In genomic region chr15:74710349-74711094, GRCh38 we compare ENCODE assay signal across 18 cellular contexts. TPM values are rescaled to one million over a fixed set of nuclear protein-coding genes. Genes with fewer than 3 reads are reported as not detected.
A peak's percentile ranks its signal among the peaks of the same experiment; 100 is the strongest.
DNase-seq lines count a peak whose midpoint lies in the region; ATAC-seq and TF ChIP-seq lines count a peak whose summit lies in the region.
"Had no signal": no experiment of that assay in that cellular context is flagged by ENCODE, and none has a peak within 500 bp of the region (broad histone marks: within the 10 kb centered on the region; RNA-seq: fewer than 3 reads in every experiment).

No MANE protein-coding gene starts in this region.

- H3K9me3 ChIP-seq in OCI-LY3 (ENCODE audit: insufficient read depth, low read length) (no peaks in the 10 kb centered on the region), lower lobe of right lung (no peaks in the 10 kb centered on the region)
- no peaks in the 10 kb centered on the region for H3K9me3 ChIP-seq in CD4-positive, alpha-beta T cell (ENCODE audit: control insufficient read depth, low read length)

- H3K27ac Mint-ChIP-seq in activated CD4-positive, alpha-beta T cell treated with anti-CD3 and anti-CD28 coated beads, Interleukin-2, amount 10 ng/mL, durations not matched to agents 7 days and 5 days, result peak overlapping the region; percentile 0
- H3K27ac Mint-ChIP-seq in activated CD4-positive, alpha-beta T cell treated with anti-CD3 and anti-CD28 coated beads, Interleukin-2, amount 10 ng/mL, durations not matched to agents 24 days and 14 days, result no peak overlapping the region
- H3K27ac Mint-ChIP-seq in CD4-positive, alpha-beta T cell, result no peak overlapping the region

- H3K27me3 ChIP-seq in OCI-LY3 (ENCODE audit: low read depth, low read length) (peaks cover 16% of the 10 kb centered on the region), lower lobe of right lung (ENCODE audit: low read depth) (no peaks in the 10 kb centered on the region)
- H3K27me3 ChIP-seq in CD4-positive, alpha-beta T cell (ENCODE audit: control insufficient read depth, insufficient read depth, low read length), result no peaks in the 10 kb centered on the region

- no peak for DNase-seq in activated CD4-positive, alpha-beta T cell treated with anti-CD3 and anti-CD28 coated beads, Interleukin-2, amount 10 ng/mL, durations not matched to agents 7 days and 5 days
- no peak for DNase-seq in activated CD4-positive, alpha-beta T cell treated with anti-CD3 and anti-CD28 coated beads, Interleukin-2, amount 10 ng/mL, durations not matched to agents 24 days and 14 days
- DNase-seq in AML-193 (lab: John Stamatoyannopoulos, UW), result peak; percentile 14 to 22
- DNase-seq in lower lobe of right lung, result no peak
- no peak for DNase-seq in NCI-H82 treated with DMSO at 0.1 percent for 48 hours (lab: John Stamatoyannopoulos, UW; ENCODE audit: unreplicated experiment)
- no peak for DNase-seq in CD4-positive, alpha-beta T cell
- DNase-seq: NCI-H1092 treated with DMSO at 0.1 percent for 48 hours, NCI-H146, NCI-H2081, NCI-H2171 treated with DMSO at 0.1 percent for 48 hours, NCI-H446, NCI-H69 had no signal

- no peak for ATAC-seq in lower lobe of right lung
- no peak for ATAC-seq in CD4-positive, alpha-beta T cell (ENCODE audit: poor library complexity)
- no peak for ATAC-seq in GM21717 (IDR thresholded peaks at IDR 0.05; ENCODE audit: unreplicated experiment)
- ATAC-seq: Right ventricle myocardium inferior had no signal

- H3K4me1 ChIP-seq in OCI-LY3 (ENCODE audit: low read length), result no peaks in the 10 kb centered on the region
- H3K4me1 ChIP-seq in lower lobe of right lung, result no peaks in the 10 kb centered on the region

- H3K79me2 ChIP-seq in OCI-LY3 (ENCODE audit: low read length), result no peaks in the 10 kb centered on the region

- intact Hi-C loops in activated CD4-positive, alpha-beta T cell treated with anti-CD3 and anti-CD28 coated beads, Interleukin-2, amount 10 ng/mL, durations not matched to agents 24 days and 14 days (cut with micrococcal nuclease), result no loop called here
- intact Hi-C loops in lower lobe of right lung (cut with DNase I), result no loop called here
- intact Hi-C loops in CD4-positive, alpha-beta T cell (cut with DNase I, micrococcal nuclease), result no loop called here

- no peaks in the 10 kb centered on the region for H4K20me1 ChIP-seq in OCI-LY3 (ENCODE audit: insufficient read depth, low read length)

- POLR2A ChIA-PET in activated CD4-positive, alpha-beta T cell treated with anti-CD3 and anti-CD28 coated beads, Interleukin-2, amount 10 ng/mL, durations not matched to agents 7 days and 5 days (lab: Charles Lee), result no interaction called here
- POLR2A ChIA-PET in CD4-positive, alpha-beta T cell (lab: Charles Lee), result no interaction called here

- H2AFZ ChIP-seq in OCI-LY3 (ENCODE audit: low read depth, low read length), result 0 out of 2 replicates have a peak overlapping the region, but pooled peaks have one; percentile 9

- peaks cover 7% of the 10 kb centered on the region for H3K4me1 Mint-ChIP-seq in activated CD4-positive, alpha-beta T cell treated with anti-CD3 and anti-CD28 coated beads, Interleukin-2, amount 10 ng/mL, durations not matched to agents 7 days and 5 days
- peaks cover 6% of the 10 kb centered on the region for H3K4me1 Mint-ChIP-seq in activated CD4-positive, alpha-beta T cell treated with anti-CD3 and anti-CD28 coated beads, Interleukin-2, amount 10 ng/mL, durations not matched to agents 24 days and 14 days
- H3K4me1 Mint-ChIP-seq in CD4-positive, alpha-beta T cell (ENCODE audit: low read depth), result no peaks in the 10 kb centered on the region

- no peak overlapping the region for H3K27ac ChIP-seq in OCI-LY3 (ENCODE audit: low read length)
- H3K27ac ChIP-seq in lower lobe of right lung, result peak overlapping the region; percentile 8
- H3K27ac ChIP-seq in CD4-positive, alpha-beta T cell (ENCODE audit: low read depth, low read length), result no peak overlapping the region
- H3K27ac ChIP-seq: 22Rv1 had no signal

- TF ChIP-seq CTCF in OCI-LY3 (IDR thresholded peaks at IDR 0.05; ENCODE audit: low read depth, low read length), result no peak
- no peak for TF ChIP-seq CTCF in lower lobe of right lung (IDR thresholded peaks at IDR 0.05)
- no peak for TF ChIP-seq CTCF in CD4-positive, alpha-beta T cell (IDR thresholded peaks at IDR 0.05)

- no peaks in the 10 kb centered on the region for H3K36me3 Mint-ChIP-seq in activated CD4-positive, alpha-beta T cell treated with anti-CD3 and anti-CD28 coated beads, Interleukin-2, amount 10 ng/mL, durations not matched to agents 7 days and 5 days (ENCODE audit: low read depth)
- no peaks in the 10 kb centered on the region for H3K36me3 Mint-ChIP-seq in activated CD4-positive, alpha-beta T cell treated with anti-CD3 and anti-CD28 coated beads, Interleukin-2, amount 10 ng/mL, durations not matched to agents 24 days and 14 days (ENCODE audit: low read depth)
- no peaks in the 10 kb centered on the region for H3K36me3 Mint-ChIP-seq in CD4-positive, alpha-beta T cell (ENCODE audit: low read depth)

- H3K4me3 ChIP-seq in OCI-LY3 (ENCODE audit: low read length) (no peak overlapping the region), lower lobe of right lung (no peak overlapping the region)

- no peak overlapping the region for H3K4me3 Mint-ChIP-seq in activated CD4-positive, alpha-beta T cell treated with anti-CD3 and anti-CD28 coated beads, Interleukin-2, amount 10 ng/mL, durations not matched to agents 7 days and 5 days
- H3K4me3 Mint-ChIP-seq in activated CD4-positive, alpha-beta T cell treated with anti-CD3 and anti-CD28 coated beads, Interleukin-2, amount 10 ng/mL, durations not matched to agents 24 days and 14 days, result no peak overlapping the region
- no peak overlapping the region for H3K4me3 Mint-ChIP-seq in CD4-positive, alpha-beta T cell

- H3K4me2 ChIP-seq in OCI-LY3 (ENCODE audit: low read length), result no peak overlapping the region

- CTCF ChIA-PET in activated CD4-positive, alpha-beta T cell treated with anti-CD3 and anti-CD28 coated beads, Interleukin-2, amount 10 ng/mL, durations not matched to agents 7 days and 5 days (lab: Charles Lee), result interaction anchor here (0.6 to 0.7 kb wide), 2 partner anchors 58 to 878 kb away, joined by 3 read pairs; no protein-coding TSS in a partner anchor
- CTCF ChIA-PET in CD4-positive, alpha-beta T cell (lab: Charles Lee), result no interaction called here

- no peaks in the 10 kb centered on the region for H3K9me3 Mint-ChIP-seq in activated CD4-positive, alpha-beta T cell treated with anti-CD3 and anti-CD28 coated beads, Interleukin-2, amount 10 ng/mL, durations not matched to agents 7 days and 5 days
- H3K9me3 Mint-ChIP-seq in activated CD4-positive, alpha-beta T cell treated with anti-CD3 and anti-CD28 coated beads, Interleukin-2, amount 10 ng/mL, durations not matched to agents 24 days and 14 days, result no peaks in the 10 kb centered on the region
- H3K9me3 Mint-ChIP-seq in CD4-positive, alpha-beta T cell, result no peaks in the 10 kb centered on the region

- H3K36me3 ChIP-seq in OCI-LY3 (replicated peaks; ENCODE audit: low read depth, low read length) (no peaks in the 10 kb centered on the region), lower lobe of right lung (no peaks in the 10 kb centered on the region)

- peaks cover 16% of the 10 kb centered on the region for H3K27me3 Mint-ChIP-seq in activated CD4-positive, alpha-beta T cell treated with anti-CD3 and anti-CD28 coated beads, Interleukin-2, amount 10 ng/mL, durations not matched to agents 7 days and 5 days
- peaks cover 24% of the 10 kb centered on the region for H3K27me3 Mint-ChIP-seq in activated CD4-positive, alpha-beta T cell treated with anti-CD3 and anti-CD28 coated beads, Interleukin-2, amount 10 ng/mL, durations not matched to agents 24 days and 14 days
- H3K27me3 Mint-ChIP-seq in CD4-positive, alpha-beta T cell, result peaks cover 11% of the 10 kb centered on the region

- no peak overlapping the region for H3K9ac ChIP-seq in OCI-LY3 (ENCODE audit: low read length)

RNA-seq across cellular contexts. Expression of gene EDC3, which starts 14.7 kb away (rescaled TPM):
- 10 to 100 TPM; 34.9 to 41.1 TPM for total RNA-seq in activated CD4-positive, alpha-beta T cell treated with anti-CD3 and anti-CD28 coated beads, Interleukin-2, amount 10 ng/mL, durations not matched to agents 7 days and 5 days
- 45.7 and 50.2 TPM in 2 replicates for total RNA-seq in activated CD4-positive, alpha-beta T cell treated with anti-CD3 and anti-CD28 coated beads, Interleukin-2, amount 10 ng/mL, durations not matched to agents 24 days and 14 days
- total RNA-seq in lower lobe of right lung, result 30.5 TPM
- 10 to 100 TPM; 11.0 to 11.1 TPM for total RNA-seq in CD4-positive, alpha-beta T cell

RNA-seq across cellular contexts. Expression of gene CYP1A1, which starts 14.8 kb away (rescaled TPM):
- 1 to 10 TPM; 2.2 to 2.9 TPM for total RNA-seq in activated CD4-positive, alpha-beta T cell treated with anti-CD3 and anti-CD28 coated beads, Interleukin-2, amount 10 ng/mL, durations not matched to agents 7 days and 5 days
- total RNA-seq in activated CD4-positive, alpha-beta T cell treated with anti-CD3 and anti-CD28 coated beads, Interleukin-2, amount 10 ng/mL, durations not matched to agents 24 days and 14 days, result 0.31 and 0.42 TPM in 2 replicates
- total RNA-seq in lower lobe of right lung, result 0.38 TPM
- not detected for total RNA-seq in CD4-positive, alpha-beta T cell
- total RNA-seq: LHCN-M2 had no signal

RNA-seq across cellular contexts. Expression of gene CYP1A2, which starts 38.1 kb away (rescaled TPM):
- total RNA-seq in activated CD4-positive, alpha-beta T cell treated with anti-CD3 and anti-CD28 coated beads, Interleukin-2, amount 10 ng/mL, durations not matched to agents 7 days and 5 days, result not detected
- not detected in 2 replicates for total RNA-seq in activated CD4-positive, alpha-beta T cell treated with anti-CD3 and anti-CD28 coated beads, Interleukin-2, amount 10 ng/mL, durations not matched to agents 24 days and 14 days
- total RNA-seq in lower lobe of right lung, result not detected
- total RNA-seq in CD4-positive, alpha-beta T cell, result not detected
- total RNA-seq: H1, LHCN-M2, Right ventricle myocardium inferior had no signal

Comparison
In these comparisons a context has a peak if more than half of its experiments do, and no peak if none do; other contexts are left out.
1. DNase-seq: peak in AML-193 (2 of 2); none in activated CD4-positive, alpha-beta T cell treated with anti-CD3 and anti-CD28 coated beads, Interleukin-2, amount 10 ng/mL, durations not matched to agents 7 days and 5 days (single experiment), activated CD4-positive, alpha-beta T cell treated with anti-CD3 and anti-CD28 coated beads, Interleukin-2, amount 10 ng/mL, durations not matched to agents 24 days and 14 days (single experiment), lower lobe of right lung (single experiment), NCI-H82 treated with DMSO at 0.1 percent for 48 hours (single experiment) and CD4-positive, alpha-beta T cell (0 of 10).